Comparison of ENCODE assay signal across 1 cellular context in genomic region chr11:65880844-65881421, GRCh38.
TF ChIP-seq lines count a peak whose summit lies in the region.

No MANE protein-coding gene starts in this region.

TF ChIP-seq in IMR-90, 13 proteins besides CTCF, POLR2A, EP300 and RAD21:
- no peak for TF ChIP-seq RFX5 (IDR thresholded peaks at IDR 0.05; ENCODE audit: low read depth, low read length)
- TF ChIP-seq MXI1 (IDR thresholded peaks at IDR 0.05; ENCODE audit: borderline replicate concordance, low read depth, low read length): no peak
- TF ChIP-seq NFE2L2 (IDR thresholded peaks at IDR 0.05; ENCODE audit: low read depth, low read length): no peak
- TF ChIP-seq, protein P1, sequence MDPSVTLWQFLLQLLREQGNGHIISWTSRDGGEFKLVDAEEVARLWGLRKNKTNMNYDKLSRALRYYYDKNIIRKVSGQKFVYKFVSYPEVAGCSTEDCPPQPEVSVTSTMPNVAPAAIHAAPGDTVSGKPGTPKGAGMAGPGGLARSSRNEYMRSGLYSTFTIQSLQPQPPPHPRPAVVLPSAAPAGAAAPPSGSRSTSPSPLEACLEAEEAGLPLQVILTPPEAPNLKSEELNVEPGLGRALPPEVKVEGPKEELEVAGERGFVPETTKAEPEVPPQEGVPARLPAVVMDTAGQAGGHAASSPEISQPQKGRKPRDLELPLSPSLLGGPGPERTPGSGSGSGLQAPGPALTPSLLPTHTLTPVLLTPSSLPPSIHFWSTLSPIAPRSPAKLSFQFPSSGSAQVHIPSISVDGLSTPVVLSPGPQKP (IDR thresholded peaks at IDR 0.05; ENCODE audit: borderline replicate concordance, low read depth, low read length): no peak
- TF ChIP-seq BHLHE40 (IDR thresholded peaks at IDR 0.05; ENCODE audit: low read depth, low read length): no peak
- no peak for TF ChIP-seq USF2 (IDR thresholded peaks at IDR 0.05; ENCODE audit: low read depth, low read length)
- TF ChIP-seq FOS (IDR thresholded peaks at IDR 0.05; ENCODE audit: low read depth, low read length): no peak
- TF ChIP-seq CEBPB (IDR thresholded peaks at IDR 0.05; ENCODE audit: low read depth, low read length): no peak
- TF ChIP-seq RCOR1 (IDR thresholded peaks at IDR 0.05; ENCODE audit: insufficient replicate concordance, low read length): no peak
- no peak for TF ChIP-seq CHD1 (IDR thresholded peaks at IDR 0.05; ENCODE audit: low read depth, low read length)
- no peak for TF ChIP-seq MAFK (IDR thresholded peaks at IDR 0.05; ENCODE audit: low read depth, low read length)
